In the genomic region with DNA sequence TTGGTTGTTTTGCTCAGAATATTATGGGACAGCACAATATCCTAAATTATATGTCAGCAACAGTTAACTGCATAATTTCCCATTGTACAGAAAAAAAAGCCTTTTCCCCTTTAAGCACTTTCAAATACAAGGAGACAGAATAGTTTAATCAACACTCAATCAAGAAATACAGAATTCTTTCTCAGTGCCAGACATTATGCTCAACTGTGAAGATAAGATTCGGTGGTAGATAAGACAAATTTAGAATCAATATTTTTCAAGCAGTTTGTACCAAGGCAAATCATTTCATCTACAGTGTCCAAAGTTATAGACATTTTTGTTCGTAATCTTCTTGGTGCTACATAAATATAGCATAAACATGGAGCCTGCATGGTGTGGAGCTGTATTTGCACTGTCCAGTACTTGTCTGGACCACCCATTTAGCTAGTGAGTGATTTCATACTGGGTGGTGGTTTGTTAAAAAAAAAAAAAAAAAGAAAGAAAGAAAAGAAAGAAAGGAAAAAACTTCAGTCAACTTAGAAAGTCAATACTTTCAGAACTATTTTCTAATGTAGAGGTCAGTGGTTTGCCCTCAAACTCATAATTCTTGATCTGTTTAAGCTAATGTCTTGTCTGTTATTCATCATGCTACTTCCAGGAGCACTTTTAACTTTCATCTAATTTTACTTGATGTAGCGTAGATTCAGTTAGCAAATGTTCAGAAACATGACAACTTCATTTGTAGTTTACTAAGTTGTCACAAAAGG, we compare ENCODE assay signal across 19 cellular contexts.
A peak's percentile ranks its signal among the peaks of the same experiment; 100 is the strongest.
DNase-seq lines count a peak whose midpoint lies in the region; FAIRE-seq and TF ChIP-seq lines count a peak whose summit lies in the region.
"Had no signal": no experiment of that assay in that cellular context is flagged by ENCODE, and none has a peak within 500 bp of the region (broad histone marks: within the 10 kb centered on the region; RNA-seq: fewer than 3 reads in every experiment).

No MANE protein-coding gene starts in this region.

- H3K4me2 ChIP-seq in astrocyte (ENCODE audit: low read length): no peak overlapping the region

- H3K36me3 ChIP-seq in astrocyte (ENCODE audit: insufficient read depth, low read length) (no peaks in the 10 kb centered on the region), BE2C (no peaks in the 10 kb centered on the region)

- TF ChIP-seq CTCF in astrocyte (IDR thresholded peaks at IDR 0.05; ENCODE audit: insufficient read depth, low read depth, low read length) (no peak), fibroblast of villous mesenchyme (IDR thresholded peaks at IDR 0.05; ENCODE audit: insufficient read depth, low read depth, low read length) (no peak), nephron (IDR thresholded peaks at IDR 0.05; ENCODE audit: unreplicated experiment in 3 of 3) (no peak), BE2C (IDR thresholded peaks at IDR 0.05; ENCODE audit: low read depth, low read length) (no peak)

- no peak overlapping the region for H3K9ac ChIP-seq in astrocyte (ENCODE audit: low read length)

- H3K9me3 Mint-ChIP-seq in astrocyte (ENCODE audit: unreplicated experiment) (no peaks in the 10 kb centered on the region), nephron (no peaks in the 10 kb centered on the region)
- H3K9me3 Mint-ChIP-seq: H9 had no signal

- H3K36me3 Mint-ChIP-seq in astrocyte (ENCODE audit: low read depth, unreplicated experiment) (no peaks in the 10 kb centered on the region), nephron (ENCODE audit: low read depth) (no peaks in the 10 kb centered on the region)
- H3K36me3 Mint-ChIP-seq: CD14-positive monocyte; CD8-positive, alpha-beta T cell had no signal

- no peaks in the 10 kb centered on the region for H3K79me2 ChIP-seq in astrocyte (ENCODE audit: insufficient read depth, low read length)

- no peaks in the 10 kb centered on the region for H4K20me1 ChIP-seq in astrocyte (ENCODE audit: insufficient read depth, low read length)

- H3K27me3 ChIP-seq in astrocyte (ENCODE audit: insufficient read depth, low read length) (no peaks in the 10 kb centered on the region), BE2C (no peaks in the 10 kb centered on the region)

- H3K27ac Mint-ChIP-seq in astrocyte (ENCODE audit: unreplicated experiment) (no peak overlapping the region), nephron (peak overlapping the region; percentile 32 to 77 (median 61))
- H3K27ac Mint-ChIP-seq: CD14-positive monocyte; CD8-positive, alpha-beta T cell; H9 had no signal

- no peak overlapping the region for H3K27ac ChIP-seq in astrocyte (ENCODE audit: low read depth, low read length)

- H3K4me1 Mint-ChIP-seq in astrocyte (ENCODE audit: low read depth, unreplicated experiment) (no peaks in the 10 kb centered on the region), nephron (peaks cover 21% of the 10 kb centered on the region)
- H3K4me1 Mint-ChIP-seq: CD14-positive monocyte, H9 had no signal

- no peak overlapping the region for H2AFZ ChIP-seq in astrocyte (ENCODE audit: low read depth, low read length)

- FAIRE-seq in astrocyte (lab: Jason Lieb, UNC): no peak
- FAIRE-seq: A204.1, D721Med, G401.6 had no signal

- H3K27me3 Mint-ChIP-seq in astrocyte (ENCODE audit: low read depth, unreplicated experiment): no peaks in the 10 kb centered on the region
- H3K27me3 Mint-ChIP-seq in nephron (ENCODE audit: low read depth): no peaks in the 10 kb centered on the region

- H3K4me3 Mint-ChIP-seq in astrocyte (ENCODE audit: unreplicated experiment): no peak overlapping the region
- H3K4me3 Mint-ChIP-seq in nephron: no peak overlapping the region
- H3K4me3 Mint-ChIP-seq: CD14-positive monocyte; CD8-positive, alpha-beta T cell; H9 had no signal

- H3K9me3 ChIP-seq in astrocyte (ENCODE audit: insufficient read depth, low read depth, low read length) (no peaks in the 10 kb centered on the region), BE2C (no peaks in the 10 kb centered on the region)

- H3K4me3 ChIP-seq in astrocyte (ENCODE audit: insufficient read depth, low read depth, low read length): no peak overlapping the region
- H3K4me3 ChIP-seq in fibroblast of villous mesenchyme (ENCODE audit: low read depth, low read length): no peak overlapping the region
- no peak overlapping the region for H3K4me3 ChIP-seq in BE2C (ENCODE audit: low read depth, low read length)

- peak; percentile 83 for DNase-seq in SK-N-DZ (ENCODE audit: low spot score)
- peak; percentile 41 for DNase-seq in astrocyte (ENCODE audit: low read depth)
- DNase-seq in fibroblast of villous mesenchyme (ENCODE audit: low read depth): peak; percentile 35
- no peak for DNase-seq in globus pallidus (ENCODE audit: low spot score)
- DNase-seq in NCI-H187 (lab: John Stamatoyannopoulos, UW): no peak
- no peak for DNase-seq in NCI-H146 (lab: John Stamatoyannopoulos, UW)
- no peak for DNase-seq in BE2C
- DNase-seq: CD8-positive, alpha-beta T cell; COR-L47; DMS153; DMS79 treated with DMSO at 0.1 percent for 48 hours; EL; GOT3; H9 had no signal

- H3K4me1 ChIP-seq in astrocyte (ENCODE audit: insufficient read depth, low read length) (no peaks in the 10 kb centered on the region), BE2C (peaks cover 17% of the 10 kb centered on the region)

Comparison
In these comparisons a context has a peak if more than half of its experiments do, and no peak if none do; other contexts are left out.
1. DNase-seq: peak in SK-N-DZ (single experiment), astrocyte (single experiment) and fibroblast of villous mesenchyme (single experiment); none in globus pallidus (single experiment), NCI-H187 (0 of 2), NCI-H146 (single experiment) and BE2C (single experiment).